ENCODE assay signal across 21 cellular contexts in genomic region chr2:241551998-241552737, GRCh38. TPM values are rescaled to one million over a fixed set of nuclear protein-coding genes. Genes with fewer than 3 reads are reported as not detected.
DNase-seq lines count a peak whose midpoint lies in the region; ATAC-seq and TF ChIP-seq lines count a peak whose summit lies in the region.
"Had no signal": no experiment of that assay in that cellular context is flagged by ENCODE, and none has a peak within 500 bp of the region (broad histone marks: within the 10 kb centered on the region; RNA-seq: fewer than 3 reads in every experiment).

No MANE protein-coding gene starts in this region.

- DNase-seq in Right ventricle myocardium superior, result peak; percentile 62
- no peak for DNase-seq in right atrium auricular region (ENCODE audit: low spot score)
- DNase-seq in left ventricle myocardium superior, result no peak
- DNase-seq in lower lobe of right lung, result no peak
- peak; percentile 56 to 79 for DNase-seq in upper lobe of left lung
- DNase-seq in head of caudate nucleus, result no peak
- DNase-seq in T-helper 2 cell treated with Interferon-gamma antibody and Interleukin-4, amounts not matched to agents 5 μg/mL and 100 μg/mL, for 36 hours (ENCODE audit: low spot score), result no peak
- DNase-seq: activated CD4-positive, alpha-beta T cell treated with anti-CD3 and anti-CD28 coated beads for 4 hours; activated naive CD4-positive, alpha-beta T cell treated with Interleukin-2 at 50 U/mL for 16 hours; activated T-cell treated with anti-CD3 and anti-CD28 coated beads, Interleukin-2, amount 50 U/mL, for 72 hours; CD4-positive, alpha-beta T cell; effector memory CD8-positive, alpha-beta T cell; GF-D8; Kasumi-1; NCI-H524; nephron progenitor cell; Peyer's patch; T-helper 17 cell had no signal

- H3K27me3 ChIP-seq in right atrium auricular region, result no peaks in the 10 kb centered on the region
- peaks cover 3% of the 10 kb centered on the region for H3K27me3 ChIP-seq in lower lobe of right lung (ENCODE audit: low read depth)
- H3K27me3 ChIP-seq in upper lobe of left lung, result no peaks in the 10 kb centered on the region
- H3K27me3 ChIP-seq: Peyer's patch had no signal

- intact Hi-C loops in Right ventricle myocardium superior (cut with DNase I), result no loop called here
- intact Hi-C loops in left ventricle myocardium superior (cut with micrococcal nuclease), result no loop called here
- intact Hi-C loops in lower lobe of right lung (cut with DNase I), result no loop called here
- intact Hi-C loops in head of caudate nucleus (cut with DNase I), result no loop called here

- H3K4me3 ChIP-seq in right atrium auricular region, result peak overlapping the region in 1 of 2 donors; percentile 15
- H3K4me3 ChIP-seq in lower lobe of right lung, result peak overlapping the region; percentile 39
- H3K4me3 ChIP-seq in upper lobe of left lung, result peak overlapping the region in 3 of 4 donors; percentile 1 to 44 (median 34)
- H3K4me3 ChIP-seq: coronary artery, esophagus muscularis mucosa, Peyer's patch had no signal

- H3K4me1 ChIP-seq in right atrium auricular region, result peaks cover 0 to 3% of the 10 kb centered on the region in 2 donors
- H3K4me1 ChIP-seq in lower lobe of right lung, result peaks cover 24% of the 10 kb centered on the region
- peaks cover 32 to 66% (median 52%) of the 10 kb centered on the region in 4 donors for H3K4me1 ChIP-seq in upper lobe of left lung

- H3K36me3 Mint-ChIP-seq in T-helper 2 cell treated with Interferon-gamma antibody and Interleukin-4, amounts not matched to agents 5 μg/mL and 100 μg/mL, for 36 hours (ENCODE audit: low read depth), result no peaks in the 10 kb centered on the region

- no peaks in the 10 kb centered on the region for H3K9me3 Mint-ChIP-seq in T-helper 2 cell treated with Interferon-gamma antibody and Interleukin-4, amounts not matched to agents 5 μg/mL and 100 μg/mL, for 36 hours
- H3K9me3 Mint-ChIP-seq: activated T-cell treated with anti-CD3 and anti-CD28 coated beads, Interleukin-2, amount 50 U/mL, for 72 hours; effector memory CD8-positive, alpha-beta T cell had no signal

- no peak for TF ChIP-seq EP300 in upper lobe of left lung (IDR thresholded peaks at IDR 0.05)

- H3K9me3 ChIP-seq in right atrium auricular region (peaks cover 0 to 16% of the 10 kb centered on the region in 2 donors), lower lobe of right lung (peaks cover 5% of the 10 kb centered on the region), upper lobe of left lung (no peaks in the 10 kb centered on the region)
- H3K9me3 ChIP-seq: Peyer's patch had no signal

- peaks cover 34% of the 10 kb centered on the region for H3K27me3 Mint-ChIP-seq in T-helper 2 cell treated with Interferon-gamma antibody and Interleukin-4, amounts not matched to agents 5 μg/mL and 100 μg/mL, for 36 hours (ENCODE audit: low read depth)

- H3K36me3 ChIP-seq in right atrium auricular region (no peaks in the 10 kb centered on the region), lower lobe of right lung (no peaks in the 10 kb centered on the region), upper lobe of left lung (no peaks in the 10 kb centered on the region)
- H3K36me3 ChIP-seq: esophagus muscularis mucosa, Peyer's patch had no signal

- H3K4me1 Mint-ChIP-seq in T-helper 2 cell treated with Interferon-gamma antibody and Interleukin-4, amounts not matched to agents 5 μg/mL and 100 μg/mL, for 36 hours (ENCODE audit: low read depth), result peaks cover 6% of the 10 kb centered on the region

- no peak overlapping the region for H3K27ac Mint-ChIP-seq in T-helper 2 cell treated with Interferon-gamma antibody and Interleukin-4, amounts not matched to agents 5 μg/mL and 100 μg/mL, for 36 hours
- H3K27ac Mint-ChIP-seq: activated T-cell treated with anti-CD3 and anti-CD28 coated beads, Interleukin-2, amount 50 U/mL, for 72 hours; CD4-positive, alpha-beta T cell; effector memory CD8-positive, alpha-beta T cell; nephron progenitor cell; T-helper 17 cell had no signal

- H3K4me3 Mint-ChIP-seq in T-helper 2 cell treated with Interferon-gamma antibody and Interleukin-4, amounts not matched to agents 5 μg/mL and 100 μg/mL, for 36 hours, result no peak overlapping the region
- H3K4me3 Mint-ChIP-seq: activated T-cell treated with anti-CD3 and anti-CD28 coated beads, Interleukin-2, amount 50 U/mL, for 72 hours; CD4-positive, alpha-beta T cell; effector memory CD8-positive, alpha-beta T cell; nephron progenitor cell; T-helper 17 cell had no signal

- no peak for TF ChIP-seq CTCF in right atrium auricular region (IDR thresholded peaks at IDR 0.05)
- TF ChIP-seq CTCF in lower lobe of right lung (IDR thresholded peaks at IDR 0.05), result no peak
- no peak for TF ChIP-seq CTCF in upper lobe of left lung (IDR thresholded peaks at IDR 0.05)

- ATAC-seq in Right ventricle myocardium superior (ENCODE audit: poor library complexity) (peak; percentile 59), left ventricle myocardium superior (peak; percentile 69), lower lobe of right lung (peak; percentile 17 to 33), upper lobe of left lung (ENCODE audit: low FRiP score in 2 of 2) (peak in 1 of 2 donors; percentile 21), HG03025 (IDR thresholded peaks at IDR 0.05; ENCODE audit: low FRiP score, unreplicated experiment) (no peak)
- ATAC-seq: activated T-cell treated with anti-CD3 and anti-CD28 coated beads, Interleukin-2, amount 50 U/mL, for 72 hours; effector memory CD8-positive, alpha-beta T cell; T-helper 17 cell had no signal

- peak in 1 of 4 donors; percentile 20 for TF ChIP-seq POLR2A in upper lobe of left lung (IDR thresholded peaks at IDR 0.05)

- 53 to 72% methylated on average over 27 to 33 of the region's 33 CpGs for WGBS in upper lobe of left lung, 2 donors

- H3K27ac ChIP-seq in right atrium auricular region, result no peak overlapping the region
- H3K27ac ChIP-seq in lower lobe of right lung, result peak overlapping the region; percentile 53
- peak overlapping the region; percentile 27 to 73 (median 34) for H3K27ac ChIP-seq in upper lobe of left lung
- H3K27ac ChIP-seq: coronary artery, esophagus muscularis mucosa, Peyer's patch had no signal

RNA-seq across cellular contexts. Expression of gene BOK, which starts 6.4 kb away (rescaled TPM):
- total RNA-seq in Right ventricle myocardium superior (3.8 TPM), right atrium auricular region (10 to 100 TPM; 11.2 to 25.7 TPM), left ventricle myocardium superior (3.6 TPM), lower lobe of right lung (44.2 TPM), upper lobe of left lung (100 to 1,000 TPM in 1 of 6 donors, 10 to 100 TPM in 5; 42.9 to 143 (median 61.3) TPM)
- total RNA-seq: CD4-positive, alpha-beta T cell; T-helper 17 cell had no signal

RNA-seq across cellular contexts. Expression of gene STK25, which starts 43.8 kb away (rescaled TPM):
- total RNA-seq in Right ventricle myocardium superior, result 85.9 TPM
- 100 to 1,000 TPM in 1 of 2 donors, 10 to 100 TPM in 1; 94.5 to 173 TPM for total RNA-seq in right atrium auricular region
- 99.3 TPM for total RNA-seq in left ventricle myocardium superior
- total RNA-seq in lower lobe of right lung, result 125 TPM
- total RNA-seq in upper lobe of left lung, result 100 to 1,000 TPM in 5 of 6 donors, 10 to 100 TPM in 1; 97.3 to 351 (median 134) TPM

Comparison
In these comparisons a context has a peak if more than half of its experiments do, and no peak if none do; other contexts are left out.
1. DNase-seq: peak in Right ventricle myocardium superior (single experiment) and upper lobe of left lung (2 of 2); none in right atrium auricular region (single experiment), left ventricle myocardium superior (single experiment), lower lobe of right lung (single experiment), head of caudate nucleus (0 of 42) and T-helper 2 cell treated with Interferon-gamma antibody and Interleukin-4, amounts not matched to agents 5 μg/mL and 100 μg/mL, for 36 hours (single experiment).
2. H3K27ac ChIP-seq: peak in lower lobe of right lung (single experiment) and upper lobe of left lung (4 of 4); none in right atrium auricular region (0 of 2).